Comparison of ENCODE assay signal across 1 cellular context in the genomic region with DNA sequence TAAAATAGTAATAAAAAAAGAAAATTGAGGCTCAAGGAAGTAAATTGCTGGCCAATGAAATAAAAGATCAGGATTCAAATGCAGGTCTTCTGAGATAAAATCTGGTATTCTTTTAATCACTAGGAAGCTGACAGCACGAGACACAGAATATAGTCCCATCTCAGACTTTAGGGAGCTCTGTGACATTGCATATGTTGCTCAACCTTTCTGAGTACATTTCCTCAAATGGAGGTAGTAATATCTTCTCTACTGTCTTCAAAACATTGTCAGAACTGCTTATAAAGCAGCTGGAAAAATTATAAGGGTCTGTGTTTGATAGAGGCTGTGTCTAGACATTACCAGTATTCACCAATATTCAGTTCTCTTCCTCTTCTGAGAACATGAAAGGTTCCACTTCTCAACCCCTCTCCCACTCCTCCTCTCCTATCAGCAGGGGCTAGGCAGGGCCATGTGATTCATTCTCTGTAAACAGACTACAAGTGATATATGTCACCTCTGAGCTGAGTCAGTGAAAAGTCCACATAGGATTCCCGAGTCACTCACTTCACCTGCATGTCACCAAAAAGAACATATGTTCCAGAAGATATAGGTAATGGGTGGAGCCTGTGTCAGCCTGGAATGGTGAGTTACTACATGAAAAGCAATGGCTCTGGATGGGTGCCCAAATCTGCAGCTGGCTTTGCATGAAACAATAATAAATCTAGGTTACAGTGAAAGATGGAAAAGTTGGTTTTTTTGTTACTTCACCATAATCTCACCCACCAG.
A peak's percentile ranks its signal among the peaks of the same experiment; 100 is the strongest.
TF ChIP-seq lines count a peak whose summit lies in the region.

No MANE protein-coding gene starts in this region.

TF ChIP-seq in K562, 482 proteins besides CTCF, POLR2A, EP300 and RAD21 (continued from another document and continues in another):
- TF ChIP-seq, protein P1, sequence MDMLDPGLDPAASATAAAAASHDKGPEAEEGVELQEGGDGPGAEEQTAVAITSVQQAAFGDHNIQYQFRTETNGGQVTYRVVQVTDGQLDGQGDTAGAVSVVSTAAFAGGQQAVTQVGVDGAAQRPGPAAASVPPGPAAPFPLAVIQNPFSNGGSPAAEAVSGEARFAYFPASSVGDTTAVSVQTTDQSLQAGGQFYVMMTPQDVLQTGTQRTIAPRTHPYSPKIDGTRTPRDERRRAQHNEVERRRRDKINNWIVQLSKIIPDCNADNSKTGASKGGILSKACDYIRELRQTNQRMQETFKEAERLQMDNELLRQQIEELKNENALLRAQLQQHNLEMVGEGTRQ (CRISPR knock-in tag; IDR thresholded peaks at IDR 0.05) = peak; percentile 65
- no peak for TF ChIP-seq ZNF12 (CRISPR knock-in tag; IDR thresholded peaks at IDR 0.05)
- TF ChIP-seq ZBTB8A (IDR thresholded peaks at IDR 0.05; ENCODE audit: partially characterized antibody) = no peak
- TF ChIP-seq BHLHE40 (IDR thresholded peaks at IDR 0.05; ENCODE audit: low read length) = peak; percentile 55; the same call in 1 of the 2 replicates
- TF ChIP-seq, protein P2, sequence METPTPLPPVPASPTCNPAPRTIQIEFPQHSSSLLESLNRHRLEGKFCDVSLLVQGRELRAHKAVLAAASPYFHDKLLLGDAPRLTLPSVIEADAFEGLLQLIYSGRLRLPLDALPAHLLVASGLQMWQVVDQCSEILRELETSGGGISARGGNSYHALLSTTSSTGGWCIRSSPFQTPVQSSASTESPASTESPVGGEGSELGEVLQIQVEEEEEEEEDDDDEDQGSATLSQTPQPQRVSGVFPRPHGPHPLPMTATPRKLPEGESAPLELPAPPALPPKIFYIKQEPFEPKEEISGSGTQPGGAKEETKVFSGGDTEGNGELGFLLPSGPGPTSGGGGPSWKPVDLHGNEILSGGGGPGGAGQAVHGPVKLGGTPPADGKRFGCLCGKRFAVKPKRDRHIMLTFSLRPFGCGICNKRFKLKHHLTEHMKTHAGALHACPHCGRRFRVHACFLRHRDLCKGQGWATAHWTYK (CRISPR knock-in tag; IDR thresholded peaks at IDR 0.05) = no peak
- no peak for TF ChIP-seq ZKSCAN1 (IDR thresholded peaks at IDR 0.05; ENCODE audit: low read depth, low read length)
- TF ChIP-seq ARHGAP35 (IDR thresholded peaks at IDR 0.05; ENCODE audit: partially characterized antibody) = no peak
- TF ChIP-seq, protein P3, sequence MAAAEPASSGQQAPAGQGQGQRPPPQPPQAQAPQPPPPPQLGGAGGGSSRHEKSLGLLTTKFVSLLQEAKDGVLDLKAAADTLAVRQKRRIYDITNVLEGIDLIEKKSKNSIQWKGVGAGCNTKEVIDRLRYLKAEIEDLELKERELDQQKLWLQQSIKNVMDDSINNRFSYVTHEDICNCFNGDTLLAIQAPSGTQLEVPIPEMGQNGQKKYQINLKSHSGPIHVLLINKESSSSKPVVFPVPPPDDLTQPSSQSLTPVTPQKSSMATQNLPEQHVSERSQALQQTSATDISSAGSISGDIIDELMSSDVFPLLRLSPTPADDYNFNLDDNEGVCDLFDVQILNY (CRISPR knock-in tag; IDR thresholded peaks at IDR 0.05) = no peak
- no peak for TF ChIP-seq HDAC8 (tag; IDR thresholded peaks at IDR 0.05)
- TF ChIP-seq, protein P4, sequence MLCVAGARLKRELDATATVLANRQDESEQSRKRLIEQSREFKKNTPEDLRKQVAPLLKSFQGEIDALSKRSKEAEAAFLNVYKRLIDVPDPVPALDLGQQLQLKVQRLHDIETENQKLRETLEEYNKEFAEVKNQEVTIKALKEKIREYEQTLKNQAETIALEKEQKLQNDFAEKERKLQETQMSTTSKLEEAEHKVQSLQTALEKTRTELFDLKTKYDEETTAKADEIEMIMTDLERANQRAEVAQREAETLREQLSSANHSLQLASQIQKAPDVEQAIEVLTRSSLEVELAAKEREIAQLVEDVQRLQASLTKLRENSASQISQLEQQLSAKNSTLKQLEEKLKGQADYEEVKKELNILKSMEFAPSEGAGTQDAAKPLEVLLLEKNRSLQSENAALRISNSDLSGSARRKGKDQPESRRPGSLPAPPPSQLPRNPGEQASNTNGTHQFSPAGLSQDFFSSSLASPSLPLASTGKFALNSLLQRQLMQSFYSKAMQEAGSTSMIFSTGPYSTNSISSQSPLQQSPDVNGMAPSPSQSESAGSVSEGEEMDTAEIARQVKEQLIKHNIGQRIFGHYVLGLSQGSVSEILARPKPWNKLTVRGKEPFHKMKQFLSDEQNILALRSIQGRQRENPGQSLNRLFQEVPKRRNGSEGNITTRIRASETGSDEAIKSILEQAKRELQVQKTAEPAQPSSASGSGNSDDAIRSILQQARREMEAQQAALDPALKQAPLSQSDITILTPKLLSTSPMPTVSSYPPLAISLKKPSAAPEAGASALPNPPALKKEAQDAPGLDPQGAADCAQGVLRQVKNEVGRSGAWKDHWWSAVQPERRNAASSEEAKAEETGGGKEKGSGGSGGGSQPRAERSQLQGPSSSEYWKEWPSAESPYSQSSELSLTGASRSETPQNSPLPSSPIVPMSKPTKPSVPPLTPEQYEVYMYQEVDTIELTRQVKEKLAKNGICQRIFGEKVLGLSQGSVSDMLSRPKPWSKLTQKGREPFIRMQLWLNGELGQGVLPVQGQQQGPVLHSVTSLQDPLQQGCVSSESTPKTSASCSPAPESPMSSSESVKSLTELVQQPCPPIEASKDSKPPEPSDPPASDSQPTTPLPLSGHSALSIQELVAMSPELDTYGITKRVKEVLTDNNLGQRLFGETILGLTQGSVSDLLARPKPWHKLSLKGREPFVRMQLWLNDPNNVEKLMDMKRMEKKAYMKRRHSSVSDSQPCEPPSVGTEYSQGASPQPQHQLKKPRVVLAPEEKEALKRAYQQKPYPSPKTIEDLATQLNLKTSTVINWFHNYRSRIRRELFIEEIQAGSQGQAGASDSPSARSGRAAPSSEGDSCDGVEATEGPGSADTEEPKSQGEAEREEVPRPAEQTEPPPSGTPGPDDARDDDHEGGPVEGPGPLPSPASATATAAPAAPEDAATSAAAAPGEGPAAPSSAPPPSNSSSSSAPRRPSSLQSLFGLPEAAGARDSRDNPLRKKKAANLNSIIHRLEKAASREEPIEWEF (CRISPR knock-in tag; IDR thresholded peaks at IDR 0.05) = no peak
- no peak for TF ChIP-seq TAF1 (IDR thresholded peaks at IDR 0.05; ENCODE audit: control insufficient read depth, extremely low read depth, insufficient read depth, low read length, severe bottlenecking)
- no peak for TF ChIP-seq U2AF2 (optimal IDR thresholded peaks at IDR 0.05; ENCODE audit: low read depth, low read length)
- TF ChIP-seq NR2C2 (CRISPR knock-in tag; IDR thresholded peaks at IDR 0.05) = no peak
- TF ChIP-seq NR2C2 (tag; IDR thresholded peaks at IDR 0.05) = no peak
- TF ChIP-seq MTA2 (IDR thresholded peaks at IDR 0.05; ENCODE audit: low read depth) = peak; percentile 75
- TF ChIP-seq ZNF696 (CRISPR knock-in tag; conservative IDR thresholded peaks at IDR 0.05) = no peak
- TF ChIP-seq ZNF133 (CRISPR knock-in tag; IDR thresholded peaks at IDR 0.05) = no peak
- TF ChIP-seq, protein P5, sequence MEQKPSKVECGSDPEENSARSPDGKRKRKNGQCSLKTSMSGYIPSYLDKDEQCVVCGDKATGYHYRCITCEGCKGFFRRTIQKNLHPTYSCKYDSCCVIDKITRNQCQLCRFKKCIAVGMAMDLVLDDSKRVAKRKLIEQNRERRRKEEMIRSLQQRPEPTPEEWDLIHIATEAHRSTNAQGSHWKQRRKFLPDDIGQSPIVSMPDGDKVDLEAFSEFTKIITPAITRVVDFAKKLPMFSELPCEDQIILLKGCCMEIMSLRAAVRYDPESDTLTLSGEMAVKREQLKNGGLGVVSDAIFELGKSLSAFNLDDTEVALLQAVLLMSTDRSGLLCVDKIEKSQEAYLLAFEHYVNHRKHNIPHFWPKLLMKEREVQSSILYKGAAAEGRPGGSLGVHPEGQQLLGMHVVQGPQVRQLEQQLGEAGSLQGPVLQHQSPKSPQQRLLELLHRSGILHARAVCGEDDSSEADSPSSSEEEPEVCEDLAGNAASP (IDR thresholded peaks at IDR 0.05) = no peak
- TF ChIP-seq ZNF561 (CRISPR knock-in tag; conservative IDR thresholded peaks at IDR 0.05) = no peak
- TF ChIP-seq, protein P6, sequence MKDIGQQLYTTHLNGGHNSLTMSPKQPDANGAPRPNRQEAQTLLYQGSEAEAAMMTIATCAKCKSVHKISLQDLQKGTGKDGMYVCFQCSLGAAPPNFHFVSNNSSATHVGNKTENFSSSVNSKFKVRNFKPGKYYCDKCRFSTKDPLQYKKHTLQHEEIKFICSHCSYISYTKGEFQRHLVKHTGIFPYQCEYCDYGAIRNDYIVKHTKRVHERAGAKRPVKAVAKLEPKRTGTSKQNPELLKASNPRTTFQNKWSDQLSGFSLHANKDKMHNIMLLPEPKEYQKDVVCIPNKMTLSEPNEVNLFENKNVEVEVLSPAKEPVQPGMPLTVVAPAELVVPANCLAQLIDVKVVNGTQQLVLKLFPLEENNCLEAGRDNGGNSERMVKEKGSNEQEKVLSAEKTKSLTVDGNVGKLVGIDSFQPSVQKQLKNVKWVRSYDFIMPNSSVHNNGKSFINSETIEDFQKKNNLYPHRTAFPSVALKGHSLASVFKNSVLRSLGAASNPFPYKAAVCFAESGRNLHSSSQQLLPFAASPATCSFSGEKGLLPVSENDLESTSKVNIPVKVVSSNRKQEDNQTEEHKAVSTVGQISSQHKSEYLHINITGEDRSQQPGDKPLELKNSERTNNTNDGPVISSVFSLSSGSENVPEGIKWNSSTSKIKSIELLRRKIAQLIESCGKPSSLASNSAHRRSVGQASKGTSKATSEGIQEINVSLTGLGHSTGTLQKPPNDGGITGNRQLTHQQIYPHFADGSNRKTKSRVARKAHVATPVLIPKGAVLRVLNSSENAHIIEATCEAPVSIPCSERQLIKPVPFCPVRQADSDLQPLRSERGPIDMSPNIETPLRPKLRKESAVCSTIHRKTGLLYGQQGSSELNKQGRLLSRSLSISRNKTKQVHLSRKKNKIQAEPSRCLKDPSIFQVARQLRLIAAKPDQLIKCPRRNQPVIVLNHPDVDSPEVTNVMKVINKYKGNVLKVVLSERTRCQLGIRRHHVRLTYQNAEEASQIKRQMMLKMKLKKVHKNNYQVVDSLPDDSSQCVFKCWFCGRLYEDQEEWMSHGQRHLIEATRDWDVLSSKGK (CRISPR knock-in tag; IDR thresholded peaks at IDR 0.05) = no peak
- no peak for TF ChIP-seq ELF4 (CRISPR knock-in tag; IDR thresholded peaks at IDR 0.05)
- no peak for TF ChIP-seq SRF (CRISPR knock-in tag; IDR thresholded peaks at IDR 0.05)
- no peak for TF ChIP-seq TBP (optimal IDR thresholded peaks at IDR 0.05; ENCODE audit: low read depth, low read length)
- no peak for TF ChIP-seq MEF2D (tag; conservative IDR thresholded peaks at IDR 0.05; ENCODE audit: low read depth)
- TF ChIP-seq FOXJ3 (CRISPR knock-in tag; IDR thresholded peaks at IDR 0.05) = no peak
- TF ChIP-seq NFE2 (IDR thresholded peaks at IDR 0.05; ENCODE audit: low read depth) = peak; percentile 71
- TF ChIP-seq HSF4 (CRISPR knock-in tag; IDR thresholded peaks at IDR 0.05; ENCODE audit: borderline replicate concordance) = no peak
- no peak for TF ChIP-seq HNRNPK (IDR thresholded peaks at IDR 0.05; ENCODE audit: low read depth, low read length, poor library complexity, severe bottlenecking)
- no peak; the same call in 1 of the 2 replicates for TF ChIP-seq CXXC5 (CRISPR knock-in tag; IDR thresholded peaks at IDR 0.05)
- TF ChIP-seq, protein P7, sequence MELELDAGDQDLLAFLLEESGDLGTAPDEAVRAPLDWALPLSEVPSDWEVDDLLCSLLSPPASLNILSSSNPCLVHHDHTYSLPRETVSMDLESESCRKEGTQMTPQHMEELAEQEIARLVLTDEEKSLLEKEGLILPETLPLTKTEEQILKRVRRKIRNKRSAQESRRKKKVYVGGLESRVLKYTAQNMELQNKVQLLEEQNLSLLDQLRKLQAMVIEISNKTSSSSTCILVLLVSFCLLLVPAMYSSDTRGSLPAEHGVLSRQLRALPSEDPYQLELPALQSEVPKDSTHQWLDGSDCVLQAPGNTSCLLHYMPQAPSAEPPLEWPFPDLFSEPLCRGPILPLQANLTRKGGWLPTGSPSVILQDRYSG (tag; conservative IDR thresholded peaks at IDR 0.05; ENCODE audit: low read depth) = no peak
- TF ChIP-seq, protein P8, sequence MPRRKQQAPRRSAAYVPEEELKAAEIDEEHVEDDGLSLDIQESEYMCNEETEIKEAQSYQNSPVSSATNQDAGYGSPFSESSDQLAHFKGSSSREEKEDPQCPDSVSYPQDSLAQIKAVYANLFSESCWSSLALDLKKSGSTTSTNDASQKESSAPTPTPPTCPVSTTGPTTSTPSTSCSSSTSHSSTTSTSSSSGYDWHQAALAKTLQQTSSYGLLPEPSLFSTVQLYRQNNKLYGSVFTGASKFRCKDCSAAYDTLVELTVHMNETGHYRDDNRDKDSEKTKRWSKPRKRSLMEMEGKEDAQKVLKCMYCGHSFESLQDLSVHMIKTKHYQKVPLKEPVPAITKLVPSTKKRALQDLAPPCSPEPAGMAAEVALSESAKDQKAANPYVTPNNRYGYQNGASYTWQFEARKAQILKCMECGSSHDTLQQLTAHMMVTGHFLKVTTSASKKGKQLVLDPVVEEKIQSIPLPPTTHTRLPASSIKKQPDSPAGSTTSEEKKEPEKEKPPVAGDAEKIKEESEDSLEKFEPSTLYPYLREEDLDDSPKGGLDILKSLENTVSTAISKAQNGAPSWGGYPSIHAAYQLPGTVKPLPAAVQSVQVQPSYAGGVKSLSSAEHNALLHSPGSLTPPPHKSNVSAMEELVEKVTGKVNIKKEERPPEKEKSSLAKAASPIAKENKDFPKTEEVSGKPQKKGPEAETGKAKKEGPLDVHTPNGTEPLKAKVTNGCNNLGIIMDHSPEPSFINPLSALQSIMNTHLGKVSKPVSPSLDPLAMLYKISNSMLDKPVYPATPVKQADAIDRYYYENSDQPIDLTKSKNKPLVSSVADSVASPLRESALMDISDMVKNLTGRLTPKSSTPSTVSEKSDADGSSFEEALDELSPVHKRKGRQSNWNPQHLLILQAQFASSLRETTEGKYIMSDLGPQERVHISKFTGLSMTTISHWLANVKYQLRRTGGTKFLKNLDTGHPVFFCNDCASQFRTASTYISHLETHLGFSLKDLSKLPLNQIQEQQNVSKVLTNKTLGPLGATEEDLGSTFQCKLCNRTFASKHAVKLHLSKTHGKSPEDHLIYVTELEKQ (CRISPR knock-in tag; IDR thresholded peaks at IDR 0.05) = no peak
- TF ChIP-seq, protein P9, sequence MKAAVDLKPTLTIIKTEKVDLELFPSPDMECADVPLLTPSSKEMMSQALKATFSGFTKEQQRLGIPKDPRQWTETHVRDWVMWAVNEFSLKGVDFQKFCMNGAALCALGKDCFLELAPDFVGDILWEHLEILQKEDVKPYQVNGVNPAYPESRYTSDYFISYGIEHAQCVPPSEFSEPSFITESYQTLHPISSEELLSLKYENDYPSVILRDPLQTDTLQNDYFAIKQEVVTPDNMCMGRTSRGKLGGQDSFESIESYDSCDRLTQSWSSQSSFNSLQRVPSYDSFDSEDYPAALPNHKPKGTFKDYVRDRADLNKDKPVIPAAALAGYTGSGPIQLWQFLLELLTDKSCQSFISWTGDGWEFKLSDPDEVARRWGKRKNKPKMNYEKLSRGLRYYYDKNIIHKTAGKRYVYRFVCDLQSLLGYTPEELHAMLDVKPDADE (conservative IDR thresholded peaks at IDR 0.05; ENCODE audit: control insufficient read depth, low read depth, low read length) = no peak
- TF ChIP-seq HMGN3 (IDR thresholded peaks at IDR 0.05; ENCODE audit: borderline replicate concordance, extremely low read depth, insufficient read length, low read depth, low read length) = no peak
- TF ChIP-seq JUND (IDR thresholded peaks at IDR 0.05; ENCODE audit: borderline replicate concordance, low read depth, low read length) = peak; percentile 92
- TF ChIP-seq JUND (tag; IDR thresholded peaks at IDR 0.05; ENCODE audit: borderline replicate concordance, low read depth, low read length) = peak; percentile 83; the same call in 2 of the 3 replicates
